Comparison of ENCODE assay signal across 13 cellular contexts in genomic region chr6:135209803-135210202, GRCh38. TPM values are rescaled to one million over a fixed set of nuclear protein-coding genes. Genes with fewer than 3 reads are reported as not detected.
DNase-seq lines count a peak whose midpoint lies in the region; ATAC-seq, FAIRE-seq and TF ChIP-seq lines count a peak whose summit lies in the region.
"Had no signal": no experiment of that assay in that cellular context is flagged by ENCODE, and none has a peak within 500 bp of the region (broad histone marks: within the 10 kb centered on the region; RNA-seq: fewer than 3 reads in every experiment).

No MANE protein-coding gene starts in this region.

- in situ Hi-C loops in HepG2 (cut with HindIII; ENCODE audit: extremely low pct_ligation_motif_present, low pct_unique_long_range_greater_than_20kb) = no loop called here

- POLR2A ChIA-PET in T-cell (lab: Charles Lee) = interaction anchor here in 1 of 2 donors (0.7 kb wide), 1 partner anchor 9 kb away, joined by 3 read pairs; no protein-coding TSS in a partner anchor
- POLR2A ChIA-PET in HepG2 (lab: Yijun Ruan, JAX) = no interaction called here

- no peaks in the 10 kb centered on the region for H3K9me3 Mint-ChIP-seq in T-cell
- H3K9me3 Mint-ChIP-seq: neural crest cell had no signal

- no peaks in the 10 kb centered on the region for H3K27me3 Mint-ChIP-seq in T-cell

- no peak overlapping the region for H2AFZ ChIP-seq in HepG2 (ENCODE audit: low read length)

- no peaks in the 10 kb centered on the region for H3K9me3 ChIP-seq in effector memory CD4-positive, alpha-beta T cell (ENCODE audit: control insufficient read depth, low read length)
- no peaks in the 10 kb centered on the region for H3K9me3 ChIP-seq in HepG2 (ENCODE audit: low read length)
- H3K9me3 ChIP-seq: gastroesophageal sphincter had no signal

- no peaks in the 10 kb centered on the region for H3K79me2 ChIP-seq in HepG2 (ENCODE audit: insufficient read depth, low read length)

- H3K27me3 ChIP-seq in effector memory CD4-positive, alpha-beta T cell (replicated peaks; ENCODE audit: control insufficient read depth, insufficient read depth, low read length, poor library complexity, severe bottlenecking) = no peaks in the 10 kb centered on the region
- H3K27me3 ChIP-seq in HepG2 (ENCODE audit: control insufficient read depth in 1 of 2, insufficient read depth in 2 of 2, low read length in 2 of 2) = peaks cover 0 to 4% of the 10 kb centered on the region in 2 experiments; a peak in 2 of 5 replicates
- H3K27me3 ChIP-seq: gastroesophageal sphincter, MG63 had no signal

- no peak for TF ChIP-seq EP300 in HepG2 (IDR thresholded peaks at IDR 0.05; ENCODE audit: low read depth in 2 of 2, low read length in 2 of 2)
- no peak for TF ChIP-seq EP300 in HepG2 (CRISPR knock-in tag; IDR thresholded peaks at IDR 0.05; ENCODE audit: borderline replicate concordance)

- H3K4me1 Mint-ChIP-seq in T-cell = peaks cover 33 to 39% (median 39%) of the 10 kb centered on the region in 3 donors
- H3K4me1 Mint-ChIP-seq: neural crest cell had no signal

- TF ChIP-seq RAD21 in HepG2 (CRISPR knock-in tag; IDR thresholded peaks at IDR 0.05) = no peak

- 52% methylated on average over 6 of the region's 6 CpGs for WGBS in HepG2 (ENCODE audit: low lambda C conversion rate)

- no peak overlapping the region for H3K9ac ChIP-seq in HepG2 (ENCODE audit: insufficient read depth, low read depth, low read length)

- no peaks in the 10 kb centered on the region for H4K20me1 ChIP-seq in HepG2 (ENCODE audit: insufficient read depth, low read length)

- H3K27ac Mint-ChIP-seq in T-cell = peak overlapping the region; percentile 80 to 94

- peaks cover 12% of the 10 kb centered on the region for H3K4me1 ChIP-seq in effector memory CD4-positive, alpha-beta T cell (ENCODE audit: control insufficient read depth, insufficient read depth, low read length, poor library complexity, severe bottlenecking)
- no peaks in the 10 kb centered on the region for H3K4me1 ChIP-seq in HepG2 (ENCODE audit: insufficient read depth, low read length)

- H3K4me3 Mint-ChIP-seq in T-cell = peak overlapping the region; percentile 59 to 71 (median 70)
- H3K4me3 Mint-ChIP-seq: neural crest cell had no signal

- BruUV-seq in HepG2 (replicated peaks; lab: Mats Ljungman, UMichigan) = no TSS peak

- CTCF ChIA-PET in T-cell (lab: Charles Lee) (interaction anchor here (0.5 to 1.1 kb wide), 6 partner anchors 27 to 1096 kb away, joined by 3 to 5 read pairs (median 3); no protein-coding TSS in a partner anchor), HepG2 (lab: Yijun Ruan, JAX; ENCODE audit: low intra/inter-chr PET ratio, low total read pairs) (no interaction called here)

- H3K36me3 Mint-ChIP-seq in T-cell = peaks cover 6% of the 10 kb centered on the region

- no peaks in the 10 kb centered on the region for H3K36me3 ChIP-seq in effector memory CD4-positive, alpha-beta T cell (ENCODE audit: control insufficient read depth, insufficient read depth, low read length)
- no peaks in the 10 kb centered on the region for H3K36me3 ChIP-seq in HepG2 (replicated peaks in 1 of 2; ENCODE audit: control insufficient read depth in 1 of 2, insufficient read depth in 2 of 2, low read length in 2 of 2)
- H3K36me3 ChIP-seq: gastroesophageal sphincter, MG63 had no signal

- peak in 4 of 6 experiments; percentile 1 to 59 (median 42) for DNase-seq in stimulated activated naive CD4-positive, alpha-beta T cell (lab: John Stamatoyannopoulos, UW)
- DNase-seq in stimulated activated naive CD4-positive, alpha-beta T cell treated with Interleukin-2 at 50 U/mL for 16 hours (lab: John Stamatoyannopoulos, UW) = no peak
- peak in 4 of 34 experiments; percentile 11 to 23 (median 16) for DNase-seq in T-cell
- no peak for DNase-seq in effector memory CD4-positive, alpha-beta T cell
- no peak for DNase-seq in glomerular visceral epithelial cell (ENCODE audit: extremely low spot score)
- no peak for DNase-seq in HepG2 (ENCODE audit: low spot score)
- DNase-seq in NCI-H345 treated with DMSO at 0.1 percent for 48 hours (lab: John Stamatoyannopoulos, UW; ENCODE audit: unreplicated experiment) = no peak
- DNase-seq: activated CD4-positive, alpha-beta T cell treated with anti-CD3 and anti-CD28 coated beads for 4 hours; aorta; MG63 had no signal

- intact Hi-C loops in HepG2 (cut with micrococcal nuclease; ENCODE audit: unreplicated experiment) = no loop called here

- peak; percentile 55 to 74 (median 66) for ATAC-seq in T-cell (replicated peaks in 1 of 4)
- no peak for ATAC-seq in HepG2
- no peak for ATAC-seq in GM21619 (IDR thresholded peaks at IDR 0.05; ENCODE audit: unreplicated experiment)
- ATAC-seq: gastroesophageal sphincter had no signal

- peak overlapping the region; percentile 47 for H3K4me3 ChIP-seq in effector memory CD4-positive, alpha-beta T cell (ENCODE audit: insufficient read depth, low read depth, low read length, poor library complexity, severe bottlenecking)
- H3K4me3 ChIP-seq in HepG2 (replicated peaks in 1 of 3; ENCODE audit: insufficient read depth in 1 of 3, low read depth in 2 of 3, low read length in 3 of 3) = no peak overlapping the region
- H3K4me3 ChIP-seq: gastroesophageal sphincter, MG63 had no signal

- no peak overlapping the region for H3K27ac ChIP-seq in effector memory CD4-positive, alpha-beta T cell (ENCODE audit: insufficient read depth, low read length, poor library complexity, severe bottlenecking)
- no peak overlapping the region for H3K27ac ChIP-seq in HepG2 (ENCODE audit: extremely low read length, insufficient read depth, low read length)
- H3K27ac ChIP-seq: gastroesophageal sphincter had no signal

- no peak for TF ChIP-seq POLR2A in HepG2 (IDR thresholded peaks at IDR 0.05; ENCODE audit: insufficient read depth in 1 of 2, low read depth in 2 of 2, low read length in 2 of 2)

- TF ChIP-seq CTCF in HepG2 (CRISPR knock-in tag; IDR thresholded peaks at IDR 0.05) = no peak

- no peak for FAIRE-seq in HepG2 (lab: Jason Lieb, UNC)

- no peak overlapping the region for H3K4me2 ChIP-seq in HepG2 (ENCODE audit: low read depth, low read length)

TF ChIP-seq in HepG2, 621 proteins besides CTCF, POLR2A, EP300 and RAD21:
- no peak for TF ChIP-seq ZNF564 (CRISPR knock-in tag; IDR thresholded peaks at IDR 0.05)
- no peak for TF ChIP-seq KLF6 (CRISPR knock-in tag; IDR thresholded peaks at IDR 0.05)
- TF ChIP-seq ZNF782 (CRISPR knock-in tag; IDR thresholded peaks at IDR 0.05; ENCODE audit: borderline replicate concordance) = no peak
- no peak for TF ChIP-seq ZNF333 (CRISPR knock-in tag; IDR thresholded peaks at IDR 0.05; ENCODE audit: borderline replicate concordance)
- TF ChIP-seq ZNF235 (CRISPR knock-in tag; IDR thresholded peaks at IDR 0.05; ENCODE audit: borderline replicate concordance) = no peak
- no peak for TF ChIP-seq TBX3 (IDR thresholded peaks at IDR 0.05; ENCODE audit: borderline replicate concordance)
- TF ChIP-seq SMAD3 (CRISPR knock-in tag; IDR thresholded peaks at IDR 0.05) = no peak
- TF ChIP-seq PAF1 (CRISPR knock-in tag; IDR thresholded peaks at IDR 0.05) = no peak

RNA-seq across cellular contexts. Expression of gene MYB, which starts 28.7 kb away (rescaled TPM):
- total RNA-seq in T-cell (10 to 100 TPM in 4 of 5 donors, 1 to 10 TPM in 1; 4.4 to 23.9 (median 17.1) TPM), HepG2 (2016; rRNA removed; fragmentation: Illumina TruSeq; extraction: Trizol) (0.20 and 0.44 TPM in 2 replicates)
- total RNA-seq in HepG2 (2016; cell fraction: cytosol; rRNA removed; fragmentation: Illumina TruSeq; extraction: Trizol; ENCODE audit: low read depth) = 0.44 TPM in 1 of 2 replicates, not detected in the other
- total RNA-seq in HepG2 (2016; cell fraction: insoluble cytoplasmic fraction; rRNA removed; fragmentation: Illumina TruSeq; extraction: Trizol) = 0.15 TPM in 2 replicates
- 0.09 TPM in 1 of 2 replicates, not detected in the other for total RNA-seq in HepG2 (2016; cell fraction: membrane; rRNA removed; fragmentation: Illumina TruSeq; extraction: Trizol)
- 0.31 and 0.40 TPM in 2 replicates for total RNA-seq in HepG2 (2016; cell fraction: nucleus; rRNA removed; fragmentation: Illumina TruSeq; extraction: Trizol)
- polyA plus RNA-seq in HepG2 (2011; rRNA removed) = 0.04 TPM in 1 of 2 replicates, not detected in the other
- polyA plus RNA-seq in HepG2 (2011; cell fraction: cytosol; rRNA removed) = 0.03 TPM in 1 of 2 replicates, not detected in the other
- not detected in 2 replicates for polyA plus RNA-seq in HepG2 (2011; cell fraction: nucleus; rRNA removed)
- 0.11 TPM in 1 of 2 replicates, not detected in the other for polyA plus RNA-seq in HepG2 (2012)
- polyA plus RNA-seq in HepG2 (2016; cell fraction: cytosol; fragmentation: Illumina TruSeq; extraction: Trizol; ENCODE audit: low read depth) = 0.07 TPM in 1 of 2 replicates, not detected in the other
- 0.15 and 0.20 TPM in 2 replicates for polyA plus RNA-seq in HepG2 (2016; cell fraction: insoluble cytoplasmic fraction; fragmentation: Illumina TruSeq; extraction: Trizol; ENCODE audit: low read depth)
- 0.08 TPM in 1 of 2 replicates, not detected in the other for polyA plus RNA-seq in HepG2 (2016; cell fraction: membrane; fragmentation: Illumina TruSeq; extraction: Trizol; ENCODE audit: low read depth)
- polyA plus RNA-seq in HepG2 (2016; cell fraction: nucleus; fragmentation: Illumina TruSeq; extraction: Trizol; ENCODE audit: insufficient read depth, low read depth) = 0.25 and 0.31 TPM in 2 replicates
- polyA minus RNA-seq in HepG2 (2011; rRNA and poly(A)+ RNA removed; ENCODE audit: low replicate concordance) = 2.4 TPM in 1 of 2 replicates, not detected in the other
- polyA minus RNA-seq in HepG2 (2011; cell fraction: cytosol; rRNA and poly(A)+ RNA removed) = not detected in 2 replicates
- not detected in 2 replicates for polyA minus RNA-seq in HepG2 (2011; cell fraction: nucleus; rRNA and poly(A)+ RNA removed)

Comparison
In these comparisons a context has a peak if more than half of its experiments do, and no peak if none do; other contexts are left out.
1. DNase-seq: peak in stimulated activated naive CD4-positive, alpha-beta T cell (4 of 6); none in stimulated activated naive CD4-positive, alpha-beta T cell treated with Interleukin-2 at 50 U/mL for 16 hours (single experiment), effector memory CD4-positive, alpha-beta T cell (0 of 3), glomerular visceral epithelial cell (single experiment), HepG2 (single experiment) and NCI-H345 treated with DMSO at 0.1 percent for 48 hours (single experiment).
2. ATAC-seq: peak in T-cell (4 of 4); none in HepG2 (single experiment) and GM21619 (single experiment).